13 cellular contexts compared by ENCODE assay signal in the genomic region with DNA sequence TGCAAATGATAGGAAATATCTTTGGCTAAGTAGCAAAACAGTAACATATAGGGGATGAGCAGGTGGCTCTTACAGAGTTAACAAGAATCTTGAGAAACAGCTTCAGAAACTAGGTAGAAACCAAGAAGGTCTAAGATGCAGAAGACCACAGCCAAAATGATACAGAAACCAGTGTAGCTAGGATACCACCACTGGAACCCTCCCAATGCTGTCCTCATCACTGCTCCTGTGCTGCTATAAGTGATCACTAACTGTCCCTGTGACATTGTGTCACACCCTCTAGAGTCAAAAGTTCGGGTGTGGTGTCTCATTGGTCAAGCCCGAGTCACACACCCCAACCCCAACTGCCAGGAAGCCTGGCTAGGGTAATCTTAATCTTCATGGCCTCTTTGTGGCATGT.
DNase-seq lines count a peak whose midpoint lies in the region; ATAC-seq and TF ChIP-seq lines count a peak whose summit lies in the region.
"Had no signal": no experiment of that assay in that cellular context is flagged by ENCODE, and none has a peak within 500 bp of the region (broad histone marks: within the 10 kb centered on the region; RNA-seq: fewer than 3 reads in every experiment).

No MANE protein-coding gene starts in this region.

- POLR2A ChIA-PET in RWPE1 (lab: Yijun Ruan, JAX; ENCODE audit: low non-redundant PET) = no interaction called here

- peak; percentile 84 for ATAC-seq in GM18499 (IDR thresholded peaks at IDR 0.05; ENCODE audit: insufficient read depth, unreplicated experiment)
- ATAC-seq in GM19351 (IDR thresholded peaks at IDR 0.05; ENCODE audit: unreplicated experiment) = peak; percentile 97
- peak; percentile 87 for ATAC-seq in HG02588 (IDR thresholded peaks at IDR 0.05; ENCODE audit: unreplicated experiment)
- peak; percentile 92 for ATAC-seq in HG03432 (IDR thresholded peaks at IDR 0.05; ENCODE audit: unreplicated experiment)

- CTCF ChIA-PET in RWPE1 (lab: Yijun Ruan, JAX) = interaction anchor here (0.6 to 0.7 kb wide), 2 partner anchors 79 to 292 kb away, joined by 3 to 5 read pairs; no protein-coding TSS in a partner anchor

- no peak for DNase-seq in RWPE1 (ENCODE audit: low spot score)
- no peak for DNase-seq in DMS79 (lab: John Stamatoyannopoulos, UW)
- DNase-seq in RKO (ENCODE audit: low spot score) = no peak
- DNase-seq in NCI-H82 treated with DMSO at 0.1 percent for 48 hours (lab: John Stamatoyannopoulos, UW; ENCODE audit: unreplicated experiment) = no peak
- DNase-seq: central memory CD4-positive, alpha-beta T cell; DMS79 treated with DMSO at 0.1 percent for 48 hours; NCI-H187; NCI-H774; SIG-M5 had no signal

- no peak for TF ChIP-seq CTCF in RWPE1 (conservative IDR thresholded peaks at IDR 0.05; ENCODE audit: low read depth)

- H3K27ac ChIP-seq in RWPE1 = no peak overlapping the region
